Comparison of ENCODE assay signal across 30 cellular contexts in genomic region chr3:105767776-105768175, GRCh38.
A peak's percentile ranks its signal among the peaks of the same experiment; 100 is the strongest.
DNase-seq lines count a peak whose midpoint lies in the region; ATAC-seq lines count a peak whose summit lies in the region.
"Had no signal": no experiment of that assay in that cellular context is flagged by ENCODE, and none has a peak within 500 bp of the region (broad histone marks: within the 10 kb centered on the region; RNA-seq: fewer than 3 reads in every experiment).

No MANE protein-coding gene starts in this region.

- no peak overlapping the region for H3K4me3 ChIP-seq in CD4-positive, alpha-beta memory T cell (ENCODE audit: low read length in 2 of 2)
- H3K4me3 ChIP-seq: ovary, SJSA1 had no signal

- no peak for ATAC-seq in activated T-cell treated with anti-CD3 and anti-CD28 coated beads, Interleukin-2, amount 50 U/mL, for 4 hours
- ATAC-seq in naive thymus-derived CD8-positive, alpha-beta T cell: no peak
- ATAC-seq in HG03521 (IDR thresholded peaks at IDR 0.05; ENCODE audit: unreplicated experiment): no peak
- ATAC-seq: HepG2, left colon had no signal

- peaks cover 12% of the 10 kb centered on the region for H3K9me3 Mint-ChIP-seq in activated T-cell treated with anti-CD3 and anti-CD28 coated beads, Interleukin-2, amount 50 U/mL, for 24 hours
- peaks cover 14% of the 10 kb centered on the region for H3K9me3 Mint-ChIP-seq in activated T-cell treated with anti-CD3 and anti-CD28 coated beads, Interleukin-2, amount 50 U/mL, for 4 hours
- H3K9me3 Mint-ChIP-seq in CD4-positive, alpha-beta memory T cell: peaks cover 2 to 8% (median 4%) of the 10 kb centered on the region in 8 donors
- peaks cover 22% of the 10 kb centered on the region for H3K9me3 Mint-ChIP-seq in activated T-helper 2 cell treated with anti-CD3 and anti-CD28 coated beads, Interferon-gamma antibody, Interleukin-2, Interleukin-4, amounts not matched to agents 10 μg/mL and 5 μg/mL and 100 μg/mL, durations not matched to agents 14 hours and 24 hours and 36 hours
- H3K9me3 Mint-ChIP-seq in naive thymus-derived CD8-positive, alpha-beta T cell: peaks cover 0 to 10% (median 7%) of the 10 kb centered on the region in 9 donors

- peak overlapping the region; percentile 36 for H3K4me3 Mint-ChIP-seq in activated T-cell treated with anti-CD3 and anti-CD28 coated beads, Interleukin-2, amount 50 U/mL, for 24 hours
- H3K4me3 Mint-ChIP-seq in activated T-cell treated with anti-CD3 and anti-CD28 coated beads, Interleukin-2, amount 50 U/mL, for 4 hours: no peak overlapping the region
- peak overlapping the region in 7 of 8 donors; percentile 50 to 76 (median 66) for H3K4me3 Mint-ChIP-seq in CD4-positive, alpha-beta memory T cell
- H3K4me3 Mint-ChIP-seq in activated T-helper 2 cell treated with anti-CD3 and anti-CD28 coated beads, Interferon-gamma antibody, Interleukin-2, Interleukin-4, amounts not matched to agents 10 μg/mL and 5 μg/mL and 100 μg/mL, durations not matched to agents 14 hours and 24 hours and 36 hours (ENCODE audit: low read depth): peak overlapping the region; percentile 53
- H3K4me3 Mint-ChIP-seq in naive thymus-derived CD8-positive, alpha-beta T cell: peak overlapping the region; percentile 34 to 78 (median 64)
- H3K4me3 Mint-ChIP-seq: brain, nephron had no signal

- H3K27me3 ChIP-seq in CD4-positive, alpha-beta memory T cell (ENCODE audit: insufficient read depth, low read length): no peaks in the 10 kb centered on the region
- H3K27me3 ChIP-seq: heart left ventricle, ovary, SJSA1 had no signal

- intact Hi-C loops in CD4-positive, alpha-beta memory T cell (cut with micrococcal nuclease): loop anchor here (1.0 kb wide), 1 partner anchor 10 kb away; no protein-coding TSS in a partner anchor
- intact Hi-C loops in activated T-helper 2 cell treated with anti-CD3 and anti-CD28 coated beads, Interferon-gamma antibody, Interleukin-2, Interleukin-4, amounts not matched to agents 10 μg/mL and 5 μg/mL and 100 μg/mL, durations not matched to agents 14 hours and 24 hours and 36 hours (cut with micrococcal nuclease): no loop called here

- peaks cover 91% of the 10 kb centered on the region for H3K36me3 Mint-ChIP-seq in activated T-cell treated with anti-CD3 and anti-CD28 coated beads, Interleukin-2, amount 50 U/mL, for 24 hours (ENCODE audit: low read depth)
- H3K36me3 Mint-ChIP-seq in activated T-cell treated with anti-CD3 and anti-CD28 coated beads, Interleukin-2, amount 50 U/mL, for 4 hours (ENCODE audit: insufficient read depth): peaks cover 58% of the 10 kb centered on the region
- H3K36me3 Mint-ChIP-seq in CD4-positive, alpha-beta memory T cell: peaks cover 30 to 52% of the 10 kb centered on the region in 2 donors
- H3K36me3 Mint-ChIP-seq in activated T-helper 2 cell treated with anti-CD3 and anti-CD28 coated beads, Interferon-gamma antibody, Interleukin-2, Interleukin-4, amounts not matched to agents 10 μg/mL and 5 μg/mL and 100 μg/mL, durations not matched to agents 14 hours and 24 hours and 36 hours (ENCODE audit: low read depth): peaks cover 86% of the 10 kb centered on the region
- peaks cover 17 to 41% (median 32%) of the 10 kb centered on the region in 3 donors for H3K36me3 Mint-ChIP-seq in naive thymus-derived CD8-positive, alpha-beta T cell

- H3K4me1 Mint-ChIP-seq in activated T-cell treated with anti-CD3 and anti-CD28 coated beads, Interleukin-2, amount 50 U/mL, for 24 hours (ENCODE audit: low read depth): peaks cover 93% of the 10 kb centered on the region
- H3K4me1 Mint-ChIP-seq in activated T-cell treated with anti-CD3 and anti-CD28 coated beads, Interleukin-2, amount 50 U/mL, for 4 hours (ENCODE audit: low read depth): peaks cover 88% of the 10 kb centered on the region
- H3K4me1 Mint-ChIP-seq in CD4-positive, alpha-beta memory T cell: peaks cover 59 to 90% (median 81%) of the 10 kb centered on the region in 4 donors
- H3K4me1 Mint-ChIP-seq in activated T-helper 2 cell treated with anti-CD3 and anti-CD28 coated beads, Interferon-gamma antibody, Interleukin-2, Interleukin-4, amounts not matched to agents 10 μg/mL and 5 μg/mL and 100 μg/mL, durations not matched to agents 14 hours and 24 hours and 36 hours (ENCODE audit: low read depth): peaks cover 78% of the 10 kb centered on the region
- H3K4me1 Mint-ChIP-seq in naive thymus-derived CD8-positive, alpha-beta T cell: peaks cover 43 to 93% (median 85%) of the 10 kb centered on the region in 4 donors

- H3K9me3 ChIP-seq in CD4-positive, alpha-beta memory T cell (ENCODE audit: control insufficient read depth in 1 of 2, low read length in 2 of 2): no peaks in the 10 kb centered on the region
- H3K9me3 ChIP-seq: ovary, SJSA1 had no signal

- no peak for DNase-seq in activated T-cell treated with anti-CD3 and anti-CD28 coated beads, Interleukin-2, amount 50 U/mL, for 24 hours
- no peak for DNase-seq in activated T-cell treated with anti-CD3 and anti-CD28 coated beads, Interleukin-2, amount 50 U/mL, for 4 hours
- DNase-seq in CD4-positive, alpha-beta memory T cell: no peak
- no peak for DNase-seq in activated T-helper 2 cell treated with anti-CD3 and anti-CD28 coated beads, Interferon-gamma antibody, Interleukin-2, Interleukin-4, amounts not matched to agents 10 μg/mL and 5 μg/mL and 100 μg/mL, durations not matched to agents 14 hours and 24 hours and 36 hours (ENCODE audit: low spot score)
- DNase-seq in naive thymus-derived CD8-positive, alpha-beta T cell: no peak
- no peak for DNase-seq in middle frontal gyrus (ENCODE audit: extremely low spot score, low spot score)
- DNase-seq in SIG-M5 (lab: John Stamatoyannopoulos, UW): no peak
- DNase-seq: activated CD4-positive, alpha-beta T cell treated with anti-CD3 and anti-CD28 coated beads, Interleukin-2, amount 50 U/mL, for 48 hours; activated T-cell treated with anti-CD3 and anti-CD28 coated beads for 4 hours; C1 segment of cervical spinal cord; DMS 273 treated with DMSO at 0.1 percent for 48 hours; effector CD8-positive, alpha-beta T cell; erythroblast; foreskin fibroblast; H7; heart left ventricle; left colon; NCI-H1694; NCI-H526 treated with DMSO at 0.1 percent for 48 hours; ovary; retina; small intestine; stimulated activated CD4-positive, alpha-beta T cell treated with anti-CD3 and anti-CD28 coated beads, Interleukin-1b, Interleukin-23, amount 100 ng/mL, for 48 hours had no signal

- H3K4me1 ChIP-seq in CD4-positive, alpha-beta memory T cell (ENCODE audit: insufficient read depth, low read length): peaks cover 66% of the 10 kb centered on the region
- H3K4me1 ChIP-seq: SJSA1 had no signal

- CTCF ChIA-PET in CD4-positive, alpha-beta memory T cell (lab: Charles Lee; ENCODE audit: partially characterized antibody): interaction anchor here (1.3 kb wide), 1 partner anchor 17 kb away, joined by 3 read pairs; no protein-coding TSS in a partner anchor

- POLR2A ChIA-PET in CD4-positive, alpha-beta memory T cell (lab: Charles Lee; ENCODE audit: partially characterized antibody): interaction anchor here (0.5 to 1.6 kb wide), 6 partner anchors 12 to 298 kb away, joined by 3 to 9 read pairs (median 4); partner anchors contain the start of gene CBLB
- POLR2A ChIA-PET in naive thymus-derived CD8-positive, alpha-beta T cell (lab: Charles Lee): interaction anchor here (1.0 to 1.4 kb wide), 2 partner anchors 9 to 15 kb away, joined by 3 to 4 read pairs; no protein-coding TSS in a partner anchor

- H3K36me3 ChIP-seq in CD4-positive, alpha-beta memory T cell (ENCODE audit: insufficient read depth, low read length): no peaks in the 10 kb centered on the region
- H3K36me3 ChIP-seq: ovary, SJSA1 had no signal

- peak overlapping the region; percentile 71 for H3K27ac Mint-ChIP-seq in activated T-cell treated with anti-CD3 and anti-CD28 coated beads, Interleukin-2, amount 50 U/mL, for 24 hours
- H3K27ac Mint-ChIP-seq in CD4-positive, alpha-beta memory T cell: peak overlapping the region in 5 of 7 donors; percentile 3 to 85 (median 72)
- peak overlapping the region; percentile 61 for H3K27ac Mint-ChIP-seq in activated T-helper 2 cell treated with anti-CD3 and anti-CD28 coated beads, Interferon-gamma antibody, Interleukin-2, Interleukin-4, amounts not matched to agents 10 μg/mL and 5 μg/mL and 100 μg/mL, durations not matched to agents 14 hours and 24 hours and 36 hours
- H3K27ac Mint-ChIP-seq in naive thymus-derived CD8-positive, alpha-beta T cell: peak overlapping the region; percentile 50 to 94 (median 84)
- H3K27ac Mint-ChIP-seq: brain had no signal

- no peak overlapping the region for H3K27ac ChIP-seq in CD4-positive, alpha-beta memory T cell (ENCODE audit: low read depth, low read length)
- H3K27ac ChIP-seq: heart left ventricle, HL-60, ovary, SJSA1, VCaP had no signal

- H3K27me3 Mint-ChIP-seq in activated T-cell treated with anti-CD3 and anti-CD28 coated beads, Interleukin-2, amount 50 U/mL, for 24 hours: no peaks in the 10 kb centered on the region
- H3K27me3 Mint-ChIP-seq in activated T-cell treated with anti-CD3 and anti-CD28 coated beads, Interleukin-2, amount 50 U/mL, for 4 hours (ENCODE audit: low read depth): no peaks in the 10 kb centered on the region
- no peaks in the 10 kb centered on the region for H3K27me3 Mint-ChIP-seq in CD4-positive, alpha-beta memory T cell
- no peaks in the 10 kb centered on the region for H3K27me3 Mint-ChIP-seq in activated T-helper 2 cell treated with anti-CD3 and anti-CD28 coated beads, Interferon-gamma antibody, Interleukin-2, Interleukin-4, amounts not matched to agents 10 μg/mL and 5 μg/mL and 100 μg/mL, durations not matched to agents 14 hours and 24 hours and 36 hours (ENCODE audit: low read depth)
- no peaks in the 10 kb centered on the region for H3K27me3 Mint-ChIP-seq in naive thymus-derived CD8-positive, alpha-beta T cell
- H3K27me3 Mint-ChIP-seq: brain had no signal
